In the genomic region with DNA sequence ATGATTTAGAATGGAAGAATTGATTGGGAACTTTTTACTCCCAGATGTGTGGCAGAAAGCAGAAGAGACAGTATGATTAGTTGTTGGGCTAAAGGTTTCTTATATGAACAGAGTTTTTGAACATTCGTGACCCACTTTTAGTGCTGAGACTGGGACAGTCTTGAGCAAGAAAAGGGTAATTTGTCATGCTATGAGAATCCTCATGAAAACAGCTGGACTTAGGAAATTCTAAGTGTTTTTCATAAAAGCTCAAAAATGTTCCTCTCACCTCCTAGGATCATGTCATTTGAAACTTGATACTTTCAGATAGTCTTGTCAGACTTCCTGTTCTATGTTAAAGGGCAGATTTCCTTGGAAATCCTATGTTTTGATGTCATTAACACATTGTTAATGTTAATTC, we compare ENCODE assay signal across 20 cellular contexts.
DNase-seq lines count a peak whose midpoint lies in the region; ATAC-seq, FAIRE-seq and TF ChIP-seq lines count a peak whose summit lies in the region.
"Had no signal": no experiment of that assay in that cellular context is flagged by ENCODE, and none has a peak within 500 bp of the region (broad histone marks: within the 10 kb centered on the region; RNA-seq: fewer than 3 reads in every experiment).

No MANE protein-coding gene starts in this region.

- no peak overlapping the region for H2BK5ac ChIP-seq in neuronal stem cell (ENCODE audit: low read length)

- no peaks in the 10 kb centered on the region for H3K9me3 ChIP-seq in adipocyte (ENCODE audit: control insufficient read depth, low read length)
- H3K9me3 ChIP-seq in neuronal stem cell (replicated peaks in 1 of 2; ENCODE audit: control insufficient read depth in 2 of 2, insufficient read depth in 1 of 2, low read depth in 1 of 2, low read length in 2 of 2), result no peaks in the 10 kb centered on the region
- H3K9me3 ChIP-seq in transverse colon, result no peaks in the 10 kb centered on the region
- no peaks in the 10 kb centered on the region for H3K9me3 ChIP-seq in HepG2 (ENCODE audit: low read length)
- H3K9me3 ChIP-seq: BE2C, HAP-1 had no signal

- H3K4ac ChIP-seq in neuronal stem cell (ENCODE audit: low read length), result no peak overlapping the region

- TF ChIP-seq RAD21 in HepG2 (CRISPR knock-in tag; IDR thresholded peaks at IDR 0.05), result no peak

- H2AFZ ChIP-seq in neuronal stem cell (ENCODE audit: low read length) (peak overlapping the region; percentile 35), HepG2 (ENCODE audit: low read length) (no peak overlapping the region)

- H3K27me3 ChIP-seq in adipocyte (replicated peaks; ENCODE audit: control insufficient read depth, insufficient read depth, low read length) (no peaks in the 10 kb centered on the region), neuronal stem cell (ENCODE audit: control insufficient read depth in 3 of 3, insufficient read depth in 3 of 3, low read depth in 1 of 3, low read length in 3 of 3) (no peaks in the 10 kb centered on the region), transverse colon (no peaks in the 10 kb centered on the region), HepG2 (ENCODE audit: control insufficient read depth in 1 of 2, insufficient read depth in 2 of 2, low read length in 2 of 2) (no peaks in the 10 kb centered on the region), brain microvascular endothelial cell (replicated peaks) (no peaks in the 10 kb centered on the region)
- H3K27me3 ChIP-seq: BE2C had no signal

- no peak overlapping the region for H3K4me2 ChIP-seq in neuronal stem cell (ENCODE audit: insufficient read depth, low read length, poor library complexity, severe bottlenecking)
- H3K4me2 ChIP-seq in HepG2 (ENCODE audit: low read depth, low read length), result no peak overlapping the region

- H3K18ac ChIP-seq in neuronal stem cell (ENCODE audit: low read length), result no peak overlapping the region

- BruUV-seq in HepG2 (replicated peaks; lab: Mats Ljungman, UMichigan), result no TSS peak

- no peak overlapping the region for H2BK15ac ChIP-seq in neuronal stem cell (ENCODE audit: low read length)

- in situ Hi-C loops in transverse colon (cut with MboI; ENCODE audit: low pct_ligation_motif_present in 1 of 4, low pct_unique_long_range_greater_than_20kb in 1 of 4, low sequenced_read_pairs in 3 of 4) (no loop called here), HepG2 (cut with HindIII; ENCODE audit: extremely low pct_ligation_motif_present, low pct_unique_long_range_greater_than_20kb) (no loop called here), brain microvascular endothelial cell (cut with HindIII; ENCODE audit: low pct_ligation_motif_present, low sequenced_read_pairs) (no loop called here)

- no peak overlapping the region for H2AK5ac ChIP-seq in neuronal stem cell (ENCODE audit: low read depth, low read length)

- H3K9ac ChIP-seq in adipocyte (ENCODE audit: low read length), result no peak overlapping the region
- no peak overlapping the region for H3K9ac ChIP-seq in neuronal stem cell (ENCODE audit: low read depth, low read length, poor library complexity)
- H3K9ac ChIP-seq in HepG2 (ENCODE audit: insufficient read depth, low read depth, low read length), result no peak overlapping the region

- intact Hi-C loops in transverse colon (cut with DNase I; ENCODE audit: low total_unique reads), result no loop called here
- intact Hi-C loops in HepG2 (cut with micrococcal nuclease; ENCODE audit: unreplicated experiment), result no loop called here

- FAIRE-seq in HepG2 (lab: Jason Lieb, UNC), result no peak
- FAIRE-seq: A204.1, G401.6, GM12892, H1 had no signal

- no peak overlapping the region for H4K8ac ChIP-seq in neuronal stem cell (ENCODE audit: low read depth, low read length)

- no peaks in the 10 kb centered on the region for H3K79me1 ChIP-seq in neuronal stem cell (ENCODE audit: low read depth, low read length)

- H3K79me2 ChIP-seq in HepG2 (ENCODE audit: insufficient read depth, low read length), result no peaks in the 10 kb centered on the region

- H3K4me3 ChIP-seq in adipocyte (ENCODE audit: low read length) (no peak overlapping the region), fibroblast of mammary gland (ENCODE audit: control insufficient read depth, low read depth, low read length) (no peak overlapping the region), neuronal stem cell (ENCODE audit: low read length in 2 of 2) (no peak overlapping the region), transverse colon (no peak overlapping the region), HepG2 (replicated peaks in 1 of 3; ENCODE audit: insufficient read depth in 1 of 3, low read depth in 2 of 3, low read length in 3 of 3) (no peak overlapping the region), brain microvascular endothelial cell (ENCODE audit: low read depth, low read length) (no peak overlapping the region)
- H3K4me3 ChIP-seq: HAP-1 had no signal

- ATAC-seq in GM21825 (IDR thresholded peaks at IDR 0.05; ENCODE audit: unreplicated experiment) (no peak), HepG2 (no peak)

- peaks cover 13% of the 10 kb centered on the region for H3K4me1 ChIP-seq in adipocyte (ENCODE audit: control insufficient read depth, insufficient read depth, low read length)
- no peaks in the 10 kb centered on the region for H3K4me1 ChIP-seq in neuronal stem cell (ENCODE audit: control insufficient read depth in 2 of 2, insufficient read depth in 1 of 2, low read depth in 1 of 2, low read length in 2 of 2)
- H3K4me1 ChIP-seq in transverse colon, result no peaks in the 10 kb centered on the region
- H3K4me1 ChIP-seq in HepG2 (ENCODE audit: insufficient read depth, low read length), result no peaks in the 10 kb centered on the region
- H3K4me1 ChIP-seq: BE2C, HAP-1 had no signal

- TF ChIP-seq EP300 in transverse colon (IDR thresholded peaks at IDR 0.05; ENCODE audit: low read depth), result no peak
- TF ChIP-seq EP300 in HepG2 (IDR thresholded peaks at IDR 0.05; ENCODE audit: low read depth in 2 of 2, low read length in 2 of 2), result no peak
- no peak for TF ChIP-seq EP300 in HepG2 (CRISPR knock-in tag; IDR thresholded peaks at IDR 0.05; ENCODE audit: borderline replicate concordance)

- CTCF ChIA-PET in HepG2 (lab: Yijun Ruan, JAX; ENCODE audit: low intra/inter-chr PET ratio, low total read pairs), result no interaction called here

- H3K23ac ChIP-seq in neuronal stem cell (ENCODE audit: low read depth, low read length, poor library complexity), result no peak overlapping the region

- POLR2A ChIA-PET in HepG2 (lab: Yijun Ruan, JAX), result no interaction called here

- no CpG with 5 or more reads among the region's 1 CpG for WGBS in neuronal stem cell (ENCODE audit: extremely low coverage in 2 of 2, insufficient read length in 2 of 2, insufficient replicate concordance in 1 of 2), 2 donors
- WGBS in transverse colon (ENCODE audit: low coverage in 1 of 2), 2 donors, result 50 to 66% methylated on average over 1 of the region's 1 CpG
- 5% methylated on average over 1 of the region's 1 CpG for WGBS in HepG2 (ENCODE audit: low lambda C conversion rate)

- TF ChIP-seq CTCF in fibroblast of mammary gland (conservative IDR thresholded peaks at IDR 0.05; ENCODE audit: control insufficient read depth, insufficient read depth, low read depth, low read length) (no peak), transverse colon (IDR thresholded peaks at IDR 0.05) (no peak), HepG2 (CRISPR knock-in tag; IDR thresholded peaks at IDR 0.05) (no peak), brain microvascular endothelial cell (IDR thresholded peaks at IDR 0.05; ENCODE audit: low read depth, low read length, missing control alignments) (no peak)

- no peak overlapping the region for H3K27ac ChIP-seq in neuronal stem cell (replicated peaks; ENCODE audit: low read length)
- H3K27ac ChIP-seq in transverse colon, result no peak overlapping the region
- H3K27ac ChIP-seq in HepG2 (ENCODE audit: extremely low read length, insufficient read depth, low read length), result no peak overlapping the region
- H3K27ac ChIP-seq in brain microvascular endothelial cell, result no peak overlapping the region
- H3K27ac ChIP-seq: C4-2B, HL-60 had no signal

- H2BK120ac ChIP-seq in neuronal stem cell (ENCODE audit: low read depth, low read length), result no peak overlapping the region

- DNase-seq in adipocyte (ENCODE audit: low read depth) (peak; percentile 67), fibroblast of mammary gland (ENCODE audit: low read depth) (peak; percentile 30), neuronal stem cell (ENCODE audit: low spot score) (no peak), transverse colon (no peak), HepG2 (ENCODE audit: low spot score) (no peak), brain microvascular endothelial cell (no peak)
- DNase-seq: BE2C; CD4-positive, alpha-beta memory T cell; DMS153; DMS79 treated with DMSO at 0.1 percent for 48 hours; EL; HFFc6 had no signal

- H2BK12ac ChIP-seq in neuronal stem cell (ENCODE audit: low read length), result no peak overlapping the region

- H3K36me3 ChIP-seq in adipocyte (ENCODE audit: control insufficient read depth, insufficient read depth, low read length, severe bottlenecking) (no peaks in the 10 kb centered on the region), neuronal stem cell (replicated peaks in 1 of 2; ENCODE audit: control insufficient read depth in 2 of 2, insufficient read depth in 2 of 2, low read length in 2 of 2) (no peaks in the 10 kb centered on the region), transverse colon (no peaks in the 10 kb centered on the region), HepG2 (replicated peaks in 1 of 2; ENCODE audit: control insufficient read depth in 1 of 2, insufficient read depth in 2 of 2, low read length in 2 of 2) (no peaks in the 10 kb centered on the region), brain microvascular endothelial cell (replicated peaks) (no peaks in the 10 kb centered on the region)
- H3K36me3 ChIP-seq: BE2C, HAP-1 had no signal

- no peaks in the 10 kb centered on the region for H4K20me1 ChIP-seq in HepG2 (ENCODE audit: insufficient read depth, low read length)

- TF ChIP-seq POLR2A in transverse colon (IDR thresholded peaks at IDR 0.05), result no peak
- no peak for TF ChIP-seq POLR2A in HepG2 (IDR thresholded peaks at IDR 0.05; ENCODE audit: insufficient read depth in 1 of 2, low read depth in 2 of 2, low read length in 2 of 2)

- H4K91ac ChIP-seq in neuronal stem cell (ENCODE audit: low read depth, low read length, poor library complexity), result no peak overlapping the region

- no peak overlapping the region for H3K14ac ChIP-seq in neuronal stem cell (ENCODE audit: low read length)

Comparison
In these comparisons a context has a peak if more than half of its experiments do, and no peak if none do; other contexts are left out.
1. DNase-seq: peak in adipocyte (single experiment) and fibroblast of mammary gland (single experiment); none in neuronal stem cell (single experiment), transverse colon (single experiment), HepG2 (single experiment) and brain microvascular endothelial cell (single experiment).